ENCODE assay signal across 9 cellular contexts in the genomic region with DNA sequence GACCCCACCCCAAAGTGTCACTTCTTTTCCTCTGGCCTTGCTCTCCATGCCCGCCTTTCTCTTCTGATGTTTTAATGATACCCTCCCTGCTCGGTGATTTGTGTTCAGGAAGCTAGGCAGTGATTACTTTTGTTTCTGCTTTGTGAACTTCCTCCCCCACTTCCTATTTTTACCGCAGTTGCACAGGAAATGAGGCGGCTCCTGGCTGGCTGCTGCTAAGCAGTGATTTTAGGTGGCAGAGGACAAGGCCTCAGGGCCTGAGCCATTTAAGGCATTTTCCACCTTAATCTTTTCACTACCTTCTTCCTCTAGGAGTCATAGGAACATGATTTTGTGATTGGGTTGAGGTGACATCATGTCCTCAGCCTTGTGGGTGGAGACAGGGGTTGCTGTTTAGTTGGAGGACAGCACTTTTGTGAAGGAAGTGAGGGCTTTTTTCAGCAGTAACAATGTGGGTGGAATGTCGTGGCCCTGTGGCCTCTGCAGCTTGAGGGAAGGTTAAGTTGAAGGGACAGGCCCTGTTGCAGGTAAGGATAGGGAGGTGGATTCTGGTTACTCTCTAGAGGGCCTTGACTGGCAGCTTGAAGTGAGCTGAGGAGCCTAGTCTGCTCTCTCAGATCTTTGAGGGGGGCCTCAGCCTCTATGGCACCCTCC. TPM values are rescaled to one million over a fixed set of nuclear protein-coding genes. Genes with fewer than 3 reads are reported as not detected.
DNase-seq lines count a peak whose midpoint lies in the region; ATAC-seq, FAIRE-seq and TF ChIP-seq lines count a peak whose summit lies in the region.
"Had no signal": no experiment of that assay in that cellular context is flagged by ENCODE, and none has a peak within 500 bp of the region (broad histone marks: within the 10 kb centered on the region; RNA-seq: fewer than 3 reads in every experiment).

No MANE protein-coding gene starts in this region.

- peak overlapping the region; percentile 73 for H3K4me3 ChIP-seq in SK-N-MC
- peak overlapping the region in 9 of 12 donors; percentile 4 to 58 (median 30) for H3K4me3 ChIP-seq in heart left ventricle

- peak overlapping the region; percentile 67 for H3K4me3 Mint-ChIP-seq in activated naive CD4-positive, alpha-beta T cell treated with anti-CD3 and anti-CD28 coated beads, Interleukin-2, amount 10 ng/mL, durations not matched to agents 7 days and 5 days

- TF ChIP-seq CTCF in heart left ventricle (IDR thresholded peaks at IDR 0.05): no peak

- DNase-seq in GM12891 (ENCODE audit: insufficient read length, low spot score) (peak; percentile 35), SK-N-MC (ENCODE audit: low read depth, low spot score) (peak; percentile 86), heart left ventricle (peak in 4 of 5 donors; percentile 64 to 80 (median 74)), sciatic nerve (ENCODE audit: low spot score) (no peak), NCI-H345 (lab: John Stamatoyannopoulos, UW) (no peak), OCI-M2 (lab: John Stamatoyannopoulos, UW; ENCODE audit: unreplicated experiment) (no peak)
- DNase-seq in activated naive CD4-positive, alpha-beta T cell treated with anti-CD3 and anti-CD28 coated beads, Interleukin-2, amount 10 ng/mL, durations not matched to agents 7 days and 5 days: peak; percentile 83

- H3K9me3 ChIP-seq in SK-N-MC (ENCODE audit: low read depth, low read length): no peaks in the 10 kb centered on the region
- H3K9me3 ChIP-seq in heart left ventricle: no peaks in the 10 kb centered on the region

- H3K27me3 Mint-ChIP-seq in activated naive CD4-positive, alpha-beta T cell treated with anti-CD3 and anti-CD28 coated beads, Interleukin-2, amount 10 ng/mL, durations not matched to agents 7 days and 5 days: no peaks in the 10 kb centered on the region

- H3K27ac Mint-ChIP-seq in activated naive CD4-positive, alpha-beta T cell treated with anti-CD3 and anti-CD28 coated beads, Interleukin-2, amount 10 ng/mL, durations not matched to agents 7 days and 5 days: peak overlapping the region; percentile 96

- peaks cover 44% of the 10 kb centered on the region for H3K36me3 Mint-ChIP-seq in activated naive CD4-positive, alpha-beta T cell treated with anti-CD3 and anti-CD28 coated beads, Interleukin-2, amount 10 ng/mL, durations not matched to agents 7 days and 5 days

- FAIRE-seq in GM12891 (lab: Jason Lieb, UNC): peak; percentile 95
- FAIRE-seq: colon had no signal

- CTCF ChIA-PET in activated naive CD4-positive, alpha-beta T cell treated with anti-CD3 and anti-CD28 coated beads, Interleukin-2, amount 10 ng/mL, durations not matched to agents 7 days and 5 days (lab: Charles Lee): interaction anchor here (0.9 to 1.3 kb wide), 3 partner anchors 9 to 232 kb away, joined by 3 read pairs; no protein-coding TSS in a partner anchor

- intact Hi-C loops in heart left ventricle (cut with DNase I) (loop anchor here in 6 of 10 donors (5.0 to 10.0 kb wide), 4 partner anchors 42 to 65 kb away; no protein-coding TSS in a partner anchor), sciatic nerve (cut with DNase I) (no loop called here)

- peak overlapping the region; percentile 96 for H3K27ac ChIP-seq in SK-N-MC
- H3K27ac ChIP-seq in heart left ventricle: peak overlapping the region; percentile 68 to 93 (median 85)

- no peaks in the 10 kb centered on the region for H3K9me3 Mint-ChIP-seq in activated naive CD4-positive, alpha-beta T cell treated with anti-CD3 and anti-CD28 coated beads, Interleukin-2, amount 10 ng/mL, durations not matched to agents 7 days and 5 days

- peaks cover 69% of the 10 kb centered on the region for H3K4me1 Mint-ChIP-seq in activated naive CD4-positive, alpha-beta T cell treated with anti-CD3 and anti-CD28 coated beads, Interleukin-2, amount 10 ng/mL, durations not matched to agents 7 days and 5 days

- H3K36me3 ChIP-seq in SK-N-MC (ENCODE audit: insufficient read depth, low read length) (no peaks in the 10 kb centered on the region), heart left ventricle (peaks cover 0 to 5% (median 0%) of the 10 kb centered on the region in 9 donors)

- TF ChIP-seq POLR2A in GM12891 (IDR thresholded peaks at IDR 0.05; ENCODE audit: low read depth, low read length) (no peak), heart left ventricle (IDR thresholded peaks at IDR 0.05) (peak in 1 of 2 donors; percentile 34)

- ATAC-seq in HG02943 (IDR thresholded peaks at IDR 0.05; ENCODE audit: low read depth, unreplicated experiment) (peak; percentile 67), heart left ventricle (peak; percentile 74 to 91 (median 85)), sciatic nerve (peak; percentile 70)

- H3K9ac ChIP-seq in SK-N-MC (ENCODE audit: insufficient read length): peak overlapping the region; percentile 82

- no peaks in the 10 kb centered on the region for H3K27me3 ChIP-seq in heart left ventricle

- 28 to 44% (median 38%) methylated on average over 5 of the region's 5 CpGs for WGBS in heart left ventricle, 4 donors

- peaks cover 0 to 78% (median 60%) of the 10 kb centered on the region in 12 donors for H3K4me1 ChIP-seq in heart left ventricle

TF ChIP-seq in GM12891, 5 proteins besides CTCF, POLR2A, EP300 and RAD21:
- TF ChIP-seq POU2F2 (IDR thresholded peaks at IDR 0.05; ENCODE audit: low read depth, low read length) (0 out of 2 replicates have a peak, but pooled peaks have one; percentile 18), TAF1 (IDR thresholded peaks at IDR 0.05; ENCODE audit: low read depth, low read length) (no peak), SPI1 (IDR thresholded peaks at IDR 0.05; ENCODE audit: low read depth, low read length) (peak; percentile 92)

RNA-seq across cellular contexts. Expression of gene GARRE1, which starts 15.7 kb away (rescaled TPM):
- 3.8 TPM for polyA plus RNA-seq in GM12891 (2012; ENCODE audit: low read depth, missing spikeins)
- total RNA-seq in heart left ventricle: 10 to 100 TPM; 16.3 to 34.7 (median 22.3) TPM
- polyA plus RNA-seq in heart left ventricle: 10 to 100 TPM in 1 of 2 donors, 1 to 10 TPM in 1; 7.8 to 12.9 TPM
- 59.9 TPM for total RNA-seq in sciatic nerve

Comparison
In these comparisons a context has a peak if more than half of its experiments do, and no peak if none do; other contexts are left out.
1. DNase-seq: peak in GM12891 (single experiment), SK-N-MC (single experiment), activated naive CD4-positive, alpha-beta T cell treated with anti-CD3 and anti-CD28 coated beads, Interleukin-2, amount 10 ng/mL, durations not matched to agents 7 days and 5 days (single experiment) and heart left ventricle (4 of 5); none in sciatic nerve (single experiment), NCI-H345 (single experiment) and OCI-M2 (single experiment).
2. Peak in every context shown above with its lines, with median percentiles within 50 percentile points of each other: ATAC-seq.